24 cellular contexts compared by ENCODE assay signal in genomic region chr16:13988038-13988437, GRCh38.
"Had no signal": no experiment of that assay in that cellular context is flagged by ENCODE, and none has a peak within 500 bp of the region (broad histone marks: within the 10 kb centered on the region; RNA-seq: fewer than 3 reads in every experiment).

No MANE protein-coding gene starts in this region.

- H3K4me1 ChIP-seq: SJCRH30 had no signal

- H3K36me3 ChIP-seq: MG63, SJCRH30 had no signal

- H3K27me3 ChIP-seq: MG63, SJCRH30 had no signal

- ATAC-seq: Panc1, PC-3, Right ventricle myocardium inferior, SK-N-SH treated with all-trans-retinoic acid at 6 μM for 48 hours had no signal

- DNase-seq: Karpas-422; KG1; MG63; NCI-H1092; NCI-H1105 treated with DMSO at 0.1 percent for 48 hours; NCI-H1417 treated with DMSO at 0.1 percent for 48 hours; NCI-H146; NCI-H1694 treated with DMSO at 0.1 percent for 48 hours; NCI-H1930; NCI-H2081; NCI-H2107; NCI-H2227 treated with DMSO at 0.1 percent for 48 hours; NCI-H524; NCI-H69; NCI-H774; NK-92 treated with Interleukin-12 subunit alpha and Interleukin-12 subunit beta, amount 100 ng/mL, for 24 hours; PC-3; SHP77 treated with DMSO at 0.1 percent for 48 hours; SJCRH30 had no signal

- H3K9me3 ChIP-seq: MG63, SJCRH30 had no signal

- H3K4me3 ChIP-seq: MG63, SJCRH30 had no signal

- FAIRE-seq: HTR-8/SVneo had no signal

- H3K27ac ChIP-seq: HL-60, SJCRH30 had no signal
